In the genomic region with DNA sequence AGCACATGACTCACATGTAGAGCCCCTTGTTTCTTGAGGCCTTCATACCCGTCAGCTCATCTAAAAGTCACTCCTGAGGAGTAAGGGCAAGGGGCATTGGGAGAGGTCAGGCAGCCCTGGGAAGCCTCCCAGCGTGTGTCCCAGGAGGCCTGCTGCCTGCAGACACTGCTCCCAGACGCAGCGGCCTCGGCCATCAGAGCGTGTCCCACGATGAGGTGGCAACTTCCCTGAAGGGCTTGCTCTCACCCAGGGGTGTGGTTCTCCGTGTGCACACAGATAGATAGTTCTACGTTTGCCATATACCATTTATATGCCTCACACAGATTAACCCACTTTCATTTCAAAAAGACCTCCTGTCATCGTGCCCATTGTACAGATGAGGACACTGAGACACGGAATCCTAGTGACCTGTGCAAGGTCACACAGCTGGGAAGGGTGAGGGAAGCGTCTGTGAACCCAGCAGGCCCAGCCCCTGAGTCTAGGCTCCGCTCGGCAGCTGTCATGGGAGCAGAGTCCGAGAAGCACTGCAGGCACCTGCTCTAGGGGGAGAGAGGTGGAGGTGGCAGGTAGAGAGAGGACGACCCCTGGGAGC, we compare ENCODE assay signal across 1 cellular context.
TF ChIP-seq lines count a peak whose summit lies in the region.

No MANE protein-coding gene starts in this region.

TF ChIP-seq in SK-N-SH treated with all-trans-retinoic acid at 6 μM for 48 hours, 23 proteins besides CTCF, POLR2A, EP300 and RAD21 (continued from another document):
- TF ChIP-seq POU6F1 (CRISPR knock-in tag; IDR thresholded peaks at IDR 0.05; ENCODE audit: borderline replicate concordance, low read depth), result no peak
- TF ChIP-seq CSDC2 (CRISPR knock-in tag; IDR thresholded peaks at IDR 0.05), result no peak
- no peak for TF ChIP-seq ZFP30 (CRISPR knock-in tag; IDR thresholded peaks at IDR 0.05)
- TF ChIP-seq ZFP3 (CRISPR knock-in tag; IDR thresholded peaks at IDR 0.05), result no peak
- TF ChIP-seq, protein P1, sequence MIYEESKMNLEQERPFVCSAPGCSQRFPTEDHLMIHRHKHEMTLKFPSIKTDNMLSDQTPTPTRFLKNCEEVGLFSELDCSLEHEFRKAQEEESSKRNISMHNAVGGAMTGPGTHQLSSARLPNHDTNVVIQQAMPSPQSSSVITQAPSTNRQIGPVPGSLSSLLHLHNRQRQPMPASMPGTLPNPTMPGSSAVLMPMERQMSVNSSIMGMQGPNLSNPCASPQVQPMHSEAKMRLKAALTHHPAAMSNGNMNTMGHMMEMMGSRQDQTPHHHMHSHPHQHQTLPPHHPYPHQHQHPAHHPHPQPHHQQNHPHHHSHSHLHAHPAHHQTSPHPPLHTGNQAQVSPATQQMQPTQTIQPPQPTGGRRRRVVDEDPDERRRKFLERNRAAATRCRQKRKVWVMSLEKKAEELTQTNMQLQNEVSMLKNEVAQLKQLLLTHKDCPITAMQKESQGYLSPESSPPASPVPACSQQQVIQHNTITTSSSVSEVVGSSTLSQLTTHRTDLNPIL (CRISPR knock-in tag; IDR thresholded peaks at IDR 0.05; ENCODE audit: low read depth), result no peak
- no peak for TF ChIP-seq TOX (CRISPR knock-in tag; IDR thresholded peaks at IDR 0.05; ENCODE audit: borderline replicate concordance)
